In genomic region chr5:131757830-131758519, GRCh38 we compare ENCODE assay signal across 19 cellular contexts. TPM values are rescaled to one million over a fixed set of nuclear protein-coding genes. Genes with fewer than 3 reads are reported as not detected.
DNase-seq lines count a peak whose midpoint lies in the region; ATAC-seq and TF ChIP-seq lines count a peak whose summit lies in the region.
"Had no signal": no experiment of that assay in that cellular context is flagged by ENCODE, and none has a peak within 500 bp of the region (broad histone marks: within the 10 kb centered on the region; RNA-seq: fewer than 3 reads in every experiment).

No MANE protein-coding gene starts in this region.

- H3K27me3 ChIP-seq in fibroblast of lung (ENCODE audit: control insufficient read depth, insufficient read depth, low read length) (no peaks in the 10 kb centered on the region), smooth muscle cell (ENCODE audit: low read depth) (no peaks in the 10 kb centered on the region)
- H3K27me3 ChIP-seq: ovary had no signal

- TF ChIP-seq CTCF in fibroblast of lung (conservative IDR thresholded peaks at IDR 0.05 in 1 of 2, IDR thresholded peaks at IDR 0.05 in 1 of 2; ENCODE audit: low read depth in 1 of 2, low read length in 2 of 2) (no peak), smooth muscle cell (IDR thresholded peaks at IDR 0.05; ENCODE audit: borderline replicate concordance, insufficient read depth, poor library complexity, severe bottlenecking) (no peak), CD14-positive monocyte (IDR thresholded peaks at IDR 0.05) (no peak)

- H2AFZ ChIP-seq in fibroblast of lung (ENCODE audit: low read length), result no peak overlapping the region
- no peak overlapping the region for H2AFZ ChIP-seq in smooth muscle cell (ENCODE audit: low read depth)

- no peak overlapping the region for H3K4me3 Mint-ChIP-seq in CD14-positive monocyte
- H3K4me3 Mint-ChIP-seq: activated CD4-positive, alpha-beta T cell treated with anti-CD3 and anti-CD28 coated beads, Interleukin-2, amount 10 ng/mL, durations not matched to agents 7 days and 5 days; activated naive CD8-positive, alpha-beta T cell treated with anti-CD3 and anti-CD28 coated beads for 36 hours; CD4-positive, CD25-positive, alpha-beta regulatory T cell; central memory CD8-positive, alpha-beta T cell had no signal

- intact Hi-C loops in CD14-positive monocyte (cut with micrococcal nuclease), result no loop called here

- no peaks in the 10 kb centered on the region for H3K27me3 Mint-ChIP-seq in CD14-positive monocyte (ENCODE audit: low read depth in 3 of 3)
- H3K27me3 Mint-ChIP-seq: activated CD4-positive, alpha-beta T cell treated with anti-CD3 and anti-CD28 coated beads, Interleukin-2, amount 10 ng/mL, durations not matched to agents 7 days and 5 days; activated naive CD8-positive, alpha-beta T cell treated with anti-CD3 and anti-CD28 coated beads for 36 hours; CD4-positive, CD25-positive, alpha-beta regulatory T cell; central memory CD8-positive, alpha-beta T cell had no signal

- H3K4me2 ChIP-seq in fibroblast of lung (ENCODE audit: extremely low read depth, insufficient read depth, low read length) (peak overlapping the region; percentile 7), smooth muscle cell (peak overlapping the region; percentile 69)

- no peak overlapping the region for H3K9ac ChIP-seq in fibroblast of lung (ENCODE audit: insufficient read depth, low read length)
- H3K9ac ChIP-seq in smooth muscle cell (ENCODE audit: low read depth), result no peak overlapping the region

- peaks cover 97% of the 10 kb centered on the region for H3K79me2 ChIP-seq in fibroblast of lung (ENCODE audit: control insufficient read depth, insufficient read depth, low read length)
- H3K79me2 ChIP-seq in smooth muscle cell (ENCODE audit: low read depth), result peaks cover 100% of the 10 kb centered on the region

- H3K36me3 ChIP-seq in fibroblast of lung (ENCODE audit: control insufficient read depth, insufficient read depth, low read length), result no peaks in the 10 kb centered on the region
- no peaks in the 10 kb centered on the region for H3K36me3 ChIP-seq in smooth muscle cell (ENCODE audit: low read depth)
- H3K36me3 ChIP-seq: ovary had no signal

- H3K9me3 Mint-ChIP-seq in CD14-positive monocyte, result no peaks in the 10 kb centered on the region

- peaks cover 2 to 4% of the 10 kb centered on the region in 2 donors for H3K36me3 Mint-ChIP-seq in CD14-positive monocyte

- H3K9me3 ChIP-seq in fibroblast of lung (ENCODE audit: control insufficient read depth, insufficient read depth, low read depth, low read length) (no peaks in the 10 kb centered on the region), smooth muscle cell (replicated peaks; ENCODE audit: low read depth) (no peaks in the 10 kb centered on the region)
- H3K9me3 ChIP-seq: ovary had no signal

- ATAC-seq in GM21390 (IDR thresholded peaks at IDR 0.05; ENCODE audit: unreplicated experiment) (peak; percentile 76), HG03432 (IDR thresholded peaks at IDR 0.05; ENCODE audit: unreplicated experiment) (peak; percentile 63), GM18520 (IDR thresholded peaks at IDR 0.05; ENCODE audit: unreplicated experiment) (no peak)

- peaks cover 8% of the 10 kb centered on the region for H4K20me1 ChIP-seq in fibroblast of lung (ENCODE audit: control insufficient read depth, extremely low read depth, insufficient read depth, low read length)
- peaks cover 98% of the 10 kb centered on the region for H4K20me1 ChIP-seq in smooth muscle cell (ENCODE audit: low read depth)

- 98% methylated on average over 1 of the region's 1 CpG for WGBS in smooth muscle cell (ENCODE audit: low lambda C conversion rate)

- H3K27ac ChIP-seq in fibroblast of lung (ENCODE audit: insufficient read depth, low read length), result no peak overlapping the region
- H3K27ac ChIP-seq in smooth muscle cell (ENCODE audit: low read depth), result no peak overlapping the region
- H3K27ac ChIP-seq: ovary had no signal

- no peaks in the 10 kb centered on the region for H3F3A ChIP-seq in smooth muscle cell (ENCODE audit: low read depth)

- H3K4me1 ChIP-seq in fibroblast of lung (ENCODE audit: control insufficient read depth, extremely low read depth, insufficient read depth, low read length), result peaks cover 5% of the 10 kb centered on the region
- H3K4me1 ChIP-seq in smooth muscle cell (ENCODE audit: low read depth), result peaks cover 7% of the 10 kb centered on the region

- peaks cover 43% of the 10 kb centered on the region for H3K4me1 Mint-ChIP-seq in CD14-positive monocyte

- no peak for DNase-seq in fibroblast of lung (ENCODE audit: low read depth in 2 of 2)
- no peak for DNase-seq in smooth muscle cell (lab: John Stamatoyannopoulos, UW; ENCODE audit: unreplicated experiment)
- DNase-seq in CD14-positive monocyte (ENCODE audit: low spot score), result no peak
- no peak for DNase-seq in DMS53 (lab: John Stamatoyannopoulos, UW)
- DNase-seq: activated CD4-positive, alpha-beta T cell treated with anti-CD3 and anti-CD28 coated beads, Interleukin-2, amount 10 ng/mL, durations not matched to agents 7 days and 5 days; activated naive CD8-positive, alpha-beta T cell treated with anti-CD3 and anti-CD28 coated beads for 36 hours; activated T-cell treated with anti-CD3 and anti-CD28 coated beads for 4 hours; CD4-positive, CD25-positive, alpha-beta regulatory T cell; DND-41; midbrain; NCI-H1048; NCI-H2171; NK-92 treated with Interleukin-12 subunit alpha and Interleukin-12 subunit beta, amount 100 ng/mL, for 24 hours; ovary; SIG-M5 had no signal

- H3K4me3 ChIP-seq in fibroblast of lung (replicated peaks in 1 of 4; ENCODE audit: control extremely low read depth in 1 of 4, insufficient read depth in 1 of 4, low read depth in 3 of 4, low read length in 4 of 4) (no peak overlapping the region), smooth muscle cell (no peak overlapping the region)
- H3K4me3 ChIP-seq: ovary had no signal

- peak overlapping the region in 2 of 7 donors; percentile 25 to 73 for H3K27ac Mint-ChIP-seq in CD14-positive monocyte
- H3K27ac Mint-ChIP-seq: activated CD4-positive, alpha-beta T cell treated with anti-CD3 and anti-CD28 coated beads, Interleukin-2, amount 10 ng/mL, durations not matched to agents 7 days and 5 days; activated naive CD8-positive, alpha-beta T cell treated with anti-CD3 and anti-CD28 coated beads for 36 hours had no signal

RNA-seq across cellular contexts. Expression of gene FNIP1, which starts 38.8 kb away (rescaled TPM):
- 79.4 and 97.8 TPM in 2 replicates for total RNA-seq in fibroblast of lung
- polyA plus RNA-seq in fibroblast of lung, result 30.7 and 36.4 TPM in 2 replicates
- 13.5 and 18.1 TPM in 2 replicates for polyA plus RNA-seq in fibroblast of lung (2012)
- polyA minus RNA-seq in fibroblast of lung (ENCODE audit: low replicate concordance), result 9.9 and 11.3 TPM in 2 replicates
- 35.8 and 47.4 TPM in 2 replicates for total RNA-seq in smooth muscle cell
- polyA plus RNA-seq in smooth muscle cell, result 8.8 and 11.4 TPM in 2 replicates
- polyA plus RNA-seq in CD14-positive monocyte, result 10 to 100 TPM; 13.6 to 17.3 TPM
